Comparison of ENCODE assay signal across 1 cellular context in the genomic region with DNA sequence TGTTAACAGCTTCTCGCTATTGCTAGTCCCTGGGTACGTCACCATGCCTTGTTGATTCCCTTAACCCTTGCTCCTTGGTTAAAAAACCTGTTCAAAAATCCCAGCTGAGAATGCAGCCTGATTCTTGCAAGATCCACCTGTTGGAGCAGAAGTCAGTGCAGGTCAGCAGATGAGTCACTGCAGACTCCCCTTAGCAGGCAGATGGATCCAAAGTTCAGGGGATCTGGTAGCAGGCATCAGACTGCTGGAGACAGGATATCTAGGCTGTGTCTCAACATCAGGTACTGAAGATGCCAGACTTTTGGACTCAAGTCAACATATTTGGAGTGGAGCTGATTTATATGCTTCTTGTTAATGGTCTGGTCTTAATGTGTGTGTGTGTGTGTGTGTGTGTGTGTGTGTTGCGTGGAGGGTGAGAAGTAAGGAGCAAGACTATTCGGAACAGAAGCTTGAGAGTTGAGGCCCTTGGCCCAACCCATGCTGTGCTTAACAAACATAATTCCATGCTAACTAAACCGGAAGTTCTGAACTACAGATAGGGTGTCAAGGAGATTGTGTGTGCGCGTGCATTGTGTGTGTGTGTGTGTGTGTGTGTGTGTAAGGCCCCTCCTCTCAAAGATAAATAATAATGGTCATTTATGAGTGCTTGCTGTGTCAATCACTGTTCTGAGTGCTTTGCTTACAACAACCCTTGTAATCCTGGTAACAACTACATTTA.
TF ChIP-seq lines count a peak whose summit lies in the region.

No MANE protein-coding gene starts in this region.

TF ChIP-seq in endothelial cell of umbilical vein, 7 proteins besides CTCF, POLR2A, EP300 and RAD21:
- TF ChIP-seq POLR2AphosphoS5 (IDR thresholded peaks at IDR 0.05; ENCODE audit: insufficient read depth, low read depth, low read length) (no peak), FOS (IDR thresholded peaks at IDR 0.05; ENCODE audit: borderline replicate concordance, insufficient read depth, low read length) (no peak), EZH2 (IDR thresholded peaks at IDR 0.05; ENCODE audit: borderline replicate concordance, low read depth, low read length, severe bottlenecking) (no peak), JUN (IDR thresholded peaks at IDR 0.05; ENCODE audit: borderline replicate concordance, insufficient read depth, insufficient read length, low read depth) (no peak), MYC (IDR thresholded peaks at IDR 0.05; ENCODE audit: low read depth, low read length) (no peak), GATA2 (IDR thresholded peaks at IDR 0.05; ENCODE audit: insufficient read depth, insufficient read length, low read depth, low read length) (no peak)
- TF ChIP-seq, protein P1, sequence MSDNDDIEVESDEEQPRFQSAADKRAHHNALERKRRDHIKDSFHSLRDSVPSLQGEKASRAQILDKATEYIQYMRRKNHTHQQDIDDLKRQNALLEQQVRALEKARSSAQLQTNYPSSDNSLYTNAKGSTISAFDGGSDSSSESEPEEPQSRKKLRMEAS (IDR thresholded peaks at IDR 0.05; ENCODE audit: insufficient read depth, insufficient read length), result no peak
